1 cellular context compared by ENCODE assay signal in genomic region chr17:76726766-76727718, GRCh38.
TF ChIP-seq lines count a peak whose summit lies in the region.

Gene METTL23 (plus strand): TSS chr17:76726839. CDS start chr17:76729711, 2,872 bp downstream.

TF ChIP-seq in K562, 482 proteins besides CTCF, POLR2A, EP300 and RAD21 (continued from another document and continues in another):
- TF ChIP-seq KLF1 (tag; IDR thresholded peaks at IDR 0.05) (0 out of 2 replicates have a peak, but pooled peaks have one; percentile 54), E2F8 (IDR thresholded peaks at IDR 0.05; ENCODE audit: low read depth, partially characterized antibody) (peak; percentile 57), FOXP4 (CRISPR knock-in tag; IDR thresholded peaks at IDR 0.05; ENCODE audit: borderline replicate concordance) (no peak), BDP1 (IDR thresholded peaks at IDR 0.05; ENCODE audit: insufficient read depth, insufficient read length) (no peak), ZNF586 (CRISPR knock-in tag; conservative IDR thresholded peaks at IDR 0.05) (no peak), ZNF766 (CRISPR knock-in tag; conservative IDR thresholded peaks at IDR 0.05) (no peak; the same call in 1 of the 2 replicates), RREB1 (CRISPR knock-in tag; IDR thresholded peaks at IDR 0.05) (no peak), ZNF384 (IDR thresholded peaks at IDR 0.05; ENCODE audit: low read depth, low read length) (peak; percentile 19; the same call in 1 of the 2 replicates), NCOA6 (IDR thresholded peaks at IDR 0.05) (no peak), HNRNPL (IDR thresholded peaks at IDR 0.05; ENCODE audit: low read depth, low read length) (no peak; the same call in none of the 2 replicates), CSDE1 (IDR thresholded peaks at IDR 0.05) (no peak), EP400 (IDR thresholded peaks at IDR 0.05) (peak; percentile 97), SOX6 (IDR thresholded peaks at IDR 0.05) (0 out of 2 replicates have a peak, but pooled peaks have one; percentile 60), ZNF584 (CRISPR knock-in tag; IDR thresholded peaks at IDR 0.05; ENCODE audit: low read depth) (no peak), ZNF445 (CRISPR knock-in tag; IDR thresholded peaks at IDR 0.05; ENCODE audit: low read depth) (no peak), ZNF780A (CRISPR knock-in tag; IDR thresholded peaks at IDR 0.05) (no peak), CHCHD3 (CRISPR knock-in tag; IDR thresholded peaks at IDR 0.05) (no peak), TFE3 (CRISPR knock-in tag; IDR thresholded peaks at IDR 0.05) (no peak; the same call in 1 of the 2 replicates), CBX1 (IDR thresholded peaks at IDR 0.05; ENCODE audit: low read depth) (peak; percentile 72), KLF10 (CRISPR knock-in tag; IDR thresholded peaks at IDR 0.05) (no peak), SNAPC5 (CRISPR knock-in tag; IDR thresholded peaks at IDR 0.05) (no peak), RBM22 (IDR thresholded peaks at IDR 0.05; ENCODE audit: low read depth, low read length, poor library complexity, severe bottlenecking) (peak; percentile 66), ZNF197 (CRISPR knock-in tag; IDR thresholded peaks at IDR 0.05; ENCODE audit: low read depth) (no peak), POLR3G (IDR thresholded peaks at IDR 0.05; ENCODE audit: extremely low read depth, insufficient read length, insufficient replicate concordance) (no peak), THAP12 (CRISPR knock-in tag; IDR thresholded peaks at IDR 0.05) (no peak), ZNF778 (CRISPR knock-in tag; IDR thresholded peaks at IDR 0.05) (no peak), ETV5 (CRISPR knock-in tag; IDR thresholded peaks at IDR 0.05; ENCODE audit: low read depth) (peak; percentile 93), SIN3B (IDR thresholded peaks at IDR 0.05; ENCODE audit: low read depth) (peak; percentile 28; the same call in 1 of the 2 replicates), ZZZ3 (IDR thresholded peaks at IDR 0.05) (no peak), HNRNPUL1 (IDR thresholded peaks at IDR 0.05; ENCODE audit: low read length) (no peak), HMGXB4 (CRISPR knock-in tag; IDR thresholded peaks at IDR 0.05) (no peak), RFX7 (CRISPR knock-in tag; IDR thresholded peaks at IDR 0.05) (0 out of 2 replicates have a peak, but pooled peaks have one; percentile 48), GATAD2A (IDR thresholded peaks at IDR 0.05) (peak; percentile 48; the same call in 1 of the 2 replicates), NCOA1 (IDR thresholded peaks at IDR 0.05; ENCODE audit: low read depth) (0 out of 2 replicates have a peak, but pooled peaks have one; percentile 40), HES1 (IDR thresholded peaks at IDR 0.05; ENCODE audit: low read depth) (no peak), SMAD3 (CRISPR knock-in tag; conservative IDR thresholded peaks at IDR 0.05) (no peak), THRB (CRISPR knock-in tag; conservative IDR thresholded peaks at IDR 0.05) (no peak), ZNF140 (CRISPR knock-in tag; IDR thresholded peaks at IDR 0.05) (no peak), ERF (CRISPR knock-in tag; IDR thresholded peaks at IDR 0.05) (peak; percentile 39; the same call in 1 of the 2 replicates), U2AF1 (optimal IDR thresholded peaks at IDR 0.05; ENCODE audit: low read depth, low read length) (peak; percentile 95), ZBTB33 (CRISPR knock-in tag; IDR thresholded peaks at IDR 0.05) (no peak), MEIS2 (IDR thresholded peaks at IDR 0.05; ENCODE audit: partially characterized antibody) (no peak), SMAD2 (IDR thresholded peaks at IDR 0.05; ENCODE audit: low read depth, low read length) (no peak)
